8 cellular contexts compared by ENCODE assay signal in the genomic region with DNA sequence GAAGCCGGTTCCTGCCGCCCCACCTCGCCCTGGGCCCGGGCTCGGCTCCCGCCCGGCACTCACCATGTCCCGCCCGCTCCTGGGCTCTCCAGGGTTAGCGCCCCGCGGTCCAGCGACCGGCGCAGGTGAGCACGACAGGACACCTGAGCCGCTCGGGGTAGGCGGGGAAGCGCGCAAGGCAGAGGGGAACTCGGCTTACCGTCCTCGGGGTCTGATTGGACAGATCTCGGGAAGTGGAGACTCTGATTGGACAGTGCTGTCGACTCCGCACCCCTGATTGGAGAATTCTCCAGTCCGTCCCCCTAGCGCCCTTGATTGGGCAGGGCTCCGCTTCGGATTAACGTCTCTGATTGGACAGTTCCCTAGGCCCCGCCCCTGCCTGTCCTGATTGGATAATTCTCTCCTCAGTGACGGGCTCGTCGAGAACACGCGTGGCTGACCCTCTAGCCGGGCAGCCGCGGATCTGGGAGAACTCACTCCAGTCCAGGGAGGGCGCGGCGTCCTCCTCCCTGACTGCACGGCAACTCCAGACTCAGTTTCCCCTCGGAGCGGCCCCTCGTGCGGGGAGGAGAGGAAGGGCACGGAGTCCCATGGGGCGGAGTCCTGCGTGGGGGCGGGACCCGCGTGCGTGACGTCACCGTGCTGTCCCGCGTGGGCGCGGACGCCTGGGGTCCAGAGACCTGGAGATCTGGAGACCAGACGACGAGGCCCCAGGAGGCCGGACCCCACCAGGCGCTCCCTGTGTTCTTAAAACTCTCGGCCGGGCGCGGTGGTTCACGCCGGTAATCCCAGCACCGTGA.
A peak's percentile ranks its signal among the peaks of the same experiment; 100 is the strongest.
DNase-seq lines count a peak whose midpoint lies in the region; ATAC-seq and TF ChIP-seq lines count a peak whose summit lies in the region.

Gene ZNF77, minus strand, starts transcription at position 197 of the 800 bp plus-strand sequence. Its CDS starts 131 bp downstream, at position 66.

- H3K9ac ChIP-seq in HUES6 (ENCODE audit: low read length) = peak within 1 kb of the TSS; percentile 82
- H3K9ac ChIP-seq in OCI-LY3 (ENCODE audit: low read length) = peak within 1 kb of the TSS; percentile 79

- peaks cover 18% of the 10 kb centered on the region for H3K79me2 ChIP-seq in OCI-LY3 (ENCODE audit: low read length)

- H3K4me2 ChIP-seq in OCI-LY3 (ENCODE audit: low read length) = peak within 1 kb of the TSS; percentile 59

- peak; percentile 97 for ATAC-seq in GM21447 (IDR thresholded peaks at IDR 0.05; ENCODE audit: unreplicated experiment)

- H3K9me3 ChIP-seq in HUES6 (ENCODE audit: control insufficient read depth, insufficient read depth, low read depth, low read length) (no peaks in the 10 kb centered on the region), OCI-LY3 (ENCODE audit: insufficient read depth, low read length) (no peaks in the 10 kb centered on the region)

- H3K27ac ChIP-seq in HUES6 (ENCODE audit: low read depth, low read length) = peak within 1 kb of the TSS; percentile 57; the same call in 1 of the 2 replicates
- peak within 1 kb of the TSS; percentile 60 for H3K27ac ChIP-seq in OCI-LY3 (ENCODE audit: low read length)

- H3K4me3 ChIP-seq in HUES6 (ENCODE audit: low read depth, low read length) (peak within 1 kb of the TSS; percentile 91), OCI-LY3 (ENCODE audit: low read length) (peak within 1 kb of the TSS; percentile 96), epithelial cell of esophagus (ENCODE audit: low read length) (peak within 1 kb of the TSS; percentile 91)

- TF ChIP-seq CTCF in OCI-LY3 (IDR thresholded peaks at IDR 0.05; ENCODE audit: low read depth, low read length) (no peak), epithelial cell of esophagus (IDR thresholded peaks at IDR 0.05; ENCODE audit: insufficient read depth, low read depth, low read length, missing control alignments) (no peak)

- H2AFZ ChIP-seq in OCI-LY3 (ENCODE audit: low read depth, low read length) = peak within 1 kb of the TSS; percentile 93

- H3K27me3 ChIP-seq in HUES6 (ENCODE audit: control insufficient read depth, insufficient read depth, low read length) = no peaks in the 10 kb centered on the region
- H3K27me3 ChIP-seq in OCI-LY3 (ENCODE audit: low read depth, low read length) = no peaks in the 10 kb centered on the region

- peak; percentile 99 for DNase-seq in D341Med (ENCODE audit: low spot score)
- peak; percentile 99 for DNase-seq in activated T-cell treated with anti-CD3 and anti-CD28 coated beads for 4 hours
- peak; percentile 100 for DNase-seq in epithelial cell of esophagus (ENCODE audit: low read depth)
- peak; percentile 96 for DNase-seq in middle frontal gyrus (ENCODE audit: extremely low spot score, low spot score)
- peak; percentile 98 to 99 for DNase-seq in stimulated activated CD8-positive, alpha-beta memory T cell treated with anti-CD3 and anti-CD28 coated beads, Interleukin-2, amount 100 ng/mL, for 1 hour (ENCODE audit: low read depth in 2 of 2)

- H3K4me1 ChIP-seq in HUES6 (ENCODE audit: control insufficient read depth, insufficient read depth, low read length) = peaks cover 6% of the 10 kb centered on the region; the same call in 1 of the 2 replicates
- peaks cover 8% of the 10 kb centered on the region for H3K4me1 ChIP-seq in OCI-LY3 (ENCODE audit: low read length)

- H3K36me3 ChIP-seq in HUES6 (ENCODE audit: control insufficient read depth, insufficient read depth, low read length) (no peaks in the 10 kb centered on the region), OCI-LY3 (replicated peaks; ENCODE audit: low read depth, low read length) (no peaks in the 10 kb centered on the region)

- H4K20me1 ChIP-seq in OCI-LY3 (ENCODE audit: insufficient read depth, low read length) = no peaks in the 10 kb centered on the region

Comparison
In these comparisons a context has a peak if more than half of its experiments do, and no peak if none do; other contexts are left out.
1. Peak in every context shown above with its lines: DNase-seq, ATAC-seq, H3K4me3 ChIP-seq and H3K27ac ChIP-seq.